1 cellular context compared by ENCODE assay signal in genomic region chr12:12786716-12787601, GRCh38.
TF ChIP-seq lines count a peak whose summit lies in the region.

No MANE protein-coding gene starts in this region.

TF ChIP-seq in SK-N-SH, 30 proteins besides CTCF, POLR2A, EP300 and RAD21 (continued from another document):
- TF ChIP-seq POLR2AphosphoS5 (IDR thresholded peaks at IDR 0.05; ENCODE audit: low read depth, low read length), result no peak; the same call in 1 of the 2 replicates
- peak; percentile 80 for TF ChIP-seq MXI1 (IDR thresholded peaks at IDR 0.05; ENCODE audit: low read depth, low read length)
